8 cellular contexts compared by ENCODE assay signal in the genomic region with DNA sequence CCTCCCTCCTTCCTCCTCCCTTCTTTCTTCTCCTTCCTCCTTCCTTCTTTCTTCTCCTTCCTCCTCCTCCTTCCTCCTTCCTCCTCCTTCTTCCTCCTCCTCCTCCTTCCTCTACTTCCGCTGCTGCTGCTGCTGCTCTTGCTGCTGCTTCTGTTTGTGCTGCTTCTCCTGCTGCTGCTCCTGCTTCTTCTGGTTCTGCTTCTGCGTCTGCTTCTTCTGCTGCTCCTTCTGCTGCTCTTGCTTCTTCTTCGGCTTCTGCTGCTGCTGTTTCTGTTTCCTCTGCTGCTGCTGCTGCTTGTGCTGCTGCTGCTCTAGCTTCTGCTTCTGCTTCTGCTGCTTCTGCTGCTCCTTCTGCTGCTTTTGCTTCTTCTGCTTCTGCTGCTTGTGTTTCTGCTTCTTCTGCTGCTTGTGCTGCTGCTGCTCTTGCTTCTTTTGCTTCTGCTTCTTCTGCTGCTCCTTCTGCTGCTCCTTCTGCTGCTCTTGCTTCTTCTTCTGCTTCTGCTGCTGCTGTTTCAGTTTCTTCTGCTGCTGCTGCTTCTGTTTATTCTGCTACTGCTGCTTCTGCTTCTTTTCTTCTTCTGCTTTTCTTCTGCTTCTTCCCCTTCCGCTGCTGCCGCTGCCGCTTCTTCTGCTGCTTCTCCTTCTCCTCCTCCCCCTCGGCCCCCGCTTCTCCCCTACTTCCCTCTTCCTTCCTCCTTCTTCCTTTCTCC. TPM values are rescaled to one million over a fixed set of nuclear protein-coding genes. Genes with fewer than 3 reads are reported as not detected.
DNase-seq lines count a peak whose midpoint lies in the region; ATAC-seq and TF ChIP-seq lines count a peak whose summit lies in the region.

No MANE protein-coding gene starts in this region.

- H3K4me1 ChIP-seq in thoracic aorta (ENCODE audit: control insufficient read depth in 1 of 2, low read depth in 2 of 2): no peaks in the 10 kb centered on the region

- peaks cover 42% of the 10 kb centered on the region for H3K36me3 ChIP-seq in thoracic aorta

- intact Hi-C loops in head of caudate nucleus (cut with DNase I): loop anchor here (10.0 kb wide), 1 partner anchor 178 kb away; no protein-coding TSS in a partner anchor

- H3K27me3 Mint-ChIP-seq in activated T-cell treated with anti-CD3 and anti-CD28 coated beads, Interleukin-2, amount 50 U/mL, for 24 hours: no peaks in the 10 kb centered on the region
- H3K27me3 Mint-ChIP-seq in T-cell: no peaks in the 10 kb centered on the region

- H3K27me3 ChIP-seq in thoracic aorta (replicated peaks; ENCODE audit: insufficient read depth): no peaks in the 10 kb centered on the region

- H3K4me3 ChIP-seq in thoracic aorta: peak overlapping the region; percentile 38

- H3K27ac ChIP-seq in thoracic aorta: peak overlapping the region in 1 of 2 donors; percentile 22

- DNase-seq in activated T-cell treated with anti-CD3 and anti-CD28 coated beads, Interleukin-2, amount 50 U/mL, for 24 hours: peak; percentile 36
- DNase-seq in activated T-cell treated with anti-CD3 and anti-CD28 coated beads for 4 hours: no peak
- DNase-seq in T-cell: peak in 11 of 34 experiments; percentile 3 to 35 (median 8)
- peak in 28 of 42 donors; percentile 17 to 66 (median 35) for DNase-seq in head of caudate nucleus
- DNase-seq in thoracic aorta (ENCODE audit: low spot score): no peak
- DNase-seq in T1000 (lab: John Stamatoyannopoulos, UW): no peak
- DNase-seq in stimulated activated CD8-positive, alpha-beta memory T cell treated with anti-CD3 and anti-CD28 coated beads, Interleukin-4, amount 100 ng/mL, for 48 hours: no peak

- ATAC-seq in T-cell (replicated peaks in 1 of 4): peak; percentile 48 to 63 (median 59)
- no peak for ATAC-seq in thoracic aorta (ENCODE audit: insufficient number of reproducible peaks, low FRiP score, low read depth)
- ATAC-seq in GM18907 (IDR thresholded peaks at IDR 0.05; ENCODE audit: unreplicated experiment): no peak

- POLR2A ChIA-PET in T-cell (lab: Charles Lee): interaction anchor here in 1 of 2 donors (0.6 to 0.7 kb wide), 3 partner anchors 20 to 306 kb away, joined by 3 to 5 read pairs (median 4); no protein-coding TSS in a partner anchor

- CTCF ChIA-PET in T-cell (lab: Charles Lee): interaction anchor here in 1 of 2 donors (0.7 to 1.4 kb wide), 3 partner anchors 10 to 243 kb away, joined by 4 read pairs; no protein-coding TSS in a partner anchor

- no peaks in the 10 kb centered on the region for H3K9me3 Mint-ChIP-seq in activated T-cell treated with anti-CD3 and anti-CD28 coated beads, Interleukin-2, amount 50 U/mL, for 24 hours
- no peaks in the 10 kb centered on the region for H3K9me3 Mint-ChIP-seq in T-cell

- no peaks in the 10 kb centered on the region for H3K9me3 ChIP-seq in thoracic aorta

- H3K4me3 Mint-ChIP-seq in activated T-cell treated with anti-CD3 and anti-CD28 coated beads, Interleukin-2, amount 50 U/mL, for 24 hours: peak overlapping the region; percentile 73
- peak overlapping the region; percentile 67 to 91 (median 74) for H3K4me3 Mint-ChIP-seq in T-cell

- peak overlapping the region; percentile 81 for H3K27ac Mint-ChIP-seq in activated T-cell treated with anti-CD3 and anti-CD28 coated beads, Interleukin-2, amount 50 U/mL, for 24 hours
- H3K27ac Mint-ChIP-seq in T-cell: peak overlapping the region; percentile 92 to 93

- H3K36me3 Mint-ChIP-seq in activated T-cell treated with anti-CD3 and anti-CD28 coated beads, Interleukin-2, amount 50 U/mL, for 24 hours (ENCODE audit: low read depth): peaks cover 78% of the 10 kb centered on the region
- peaks cover 43% of the 10 kb centered on the region for H3K36me3 Mint-ChIP-seq in T-cell

- peaks cover 55% of the 10 kb centered on the region for H3K4me1 Mint-ChIP-seq in activated T-cell treated with anti-CD3 and anti-CD28 coated beads, Interleukin-2, amount 50 U/mL, for 24 hours (ENCODE audit: low read depth)
- H3K4me1 Mint-ChIP-seq in T-cell: peaks cover 48 to 59% (median 54%) of the 10 kb centered on the region in 3 donors

- TF ChIP-seq CTCF in thoracic aorta (IDR thresholded peaks at IDR 0.05): no peak

RNA-seq across cellular contexts. Expression of a gene that starts 8.6 kb away (rescaled TPM):
- total RNA-seq in T-cell (10 to 100 TPM; 38.3 to 51.1 (median 42.0) TPM), thoracic aorta (10 to 100 TPM; 57.4 to 98.7 TPM)

RNA-seq across cellular contexts. Expression of a gene that starts 12.5 kb away (rescaled TPM):
- total RNA-seq in T-cell: 10 to 100 TPM; 13.7 to 34.5 (median 19.9) TPM
- total RNA-seq in thoracic aorta: 10 to 100 TPM; 13.8 to 28.4 TPM

RNA-seq across cellular contexts. Expression of a gene that starts 59.1 kb away (rescaled TPM):
- total RNA-seq in T-cell: 1 to 10 TPM; 1.2 to 2.1 (median 1.8) TPM
- total RNA-seq in thoracic aorta: 1 to 10 TPM; 1.8 to 3.2 TPM

Comparison
In these comparisons a context has a peak if more than half of its experiments do, and no peak if none do; other contexts are left out.
1. DNase-seq: peak in activated T-cell treated with anti-CD3 and anti-CD28 coated beads, Interleukin-2, amount 50 U/mL, for 24 hours (single experiment) and head of caudate nucleus (28 of 42); none in activated T-cell treated with anti-CD3 and anti-CD28 coated beads for 4 hours (single experiment), thoracic aorta (single experiment), T1000 (single experiment) and stimulated activated CD8-positive, alpha-beta memory T cell treated with anti-CD3 and anti-CD28 coated beads, Interleukin-4, amount 100 ng/mL, for 48 hours (single experiment).
2. ATAC-seq: peak in T-cell (4 of 4); none in thoracic aorta (single experiment) and GM18907 (single experiment).